ENCODE assay signal across 16 cellular contexts in the genomic region with DNA sequence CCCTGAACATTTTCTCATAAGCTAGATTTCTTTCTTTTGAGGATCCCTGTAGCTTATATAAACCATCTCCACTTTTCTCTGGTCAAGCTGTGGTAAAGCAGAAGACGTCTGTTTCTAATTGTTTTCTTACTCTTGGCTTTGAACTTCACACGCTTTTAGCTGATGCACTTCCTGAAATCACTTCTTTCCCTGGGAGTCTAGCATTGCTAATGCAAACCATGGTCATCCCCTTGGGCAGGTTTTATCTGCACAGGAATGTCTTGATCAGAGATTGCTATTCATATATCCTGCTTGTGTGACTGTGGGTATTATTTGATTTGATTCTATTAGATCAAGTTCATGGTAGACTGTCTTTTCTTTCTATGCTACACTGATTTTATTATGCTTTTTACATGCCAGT.
"Had no signal": no experiment of that assay in that cellular context is flagged by ENCODE, and none has a peak within 500 bp of the region (broad histone marks: within the 10 kb centered on the region; RNA-seq: fewer than 3 reads in every experiment).

No MANE protein-coding gene starts in this region.

- DNase-seq: activated CD4-positive, alpha-beta T cell treated with anti-CD3 and anti-CD28 coated beads, Interleukin-2, amount 10 ng/mL, durations not matched to agents 24 days and 14 days; activated CD8-positive, alpha-beta memory T cell treated with anti-CD3 and anti-CD28 coated beads, Interleukin-2, amount 50 U/mL, for 4 hours; activated CD8-positive, alpha-beta T cell treated with anti-CD3 and anti-CD28 coated beads, Interleukin-2, amount 10 ng/mL, durations not matched to agents 7 days and 5 days; activated gamma-delta T cell; activated naive CD8-positive, alpha-beta T cell treated with anti-CD3 and anti-CD28 coated beads for 36 hours; activated T-cell treated with anti-CD3 and anti-CD28 coated beads, Interleukin-2, amount 50 U/mL, for 72 hours; dermis blood vessel endothelial cell; effector memory CD8-positive, alpha-beta T cell; left ventricle myocardium superior; mucosa of descending colon; naive thymus-derived CD8-positive, alpha-beta T cell; retina; stimulated activated CD4-positive, alpha-beta T cell treated with anti-CD3 and anti-CD28 coated beads, Interleukin-2, amount 100 ng/mL, for 48 hours; tibial artery had no signal

- H3K4me1 ChIP-seq: tibial artery had no signal

- H3K4me3 ChIP-seq: hepatocyte, mucosa of descending colon, tibial artery had no signal

- H3K27me3 ChIP-seq: hepatocyte, tibial artery had no signal

- H3K9me3 ChIP-seq: mucosa of descending colon, tibial artery had no signal

- H2AFZ ChIP-seq: hepatocyte had no signal

- H3K36me3 ChIP-seq: tibial artery had no signal

- H3K4me2 ChIP-seq: hepatocyte had no signal

- ATAC-seq: activated CD8-positive, alpha-beta T cell treated with anti-CD3 and anti-CD28 coated beads, Interleukin-2, amount 10 ng/mL, durations not matched to agents 7 days and 5 days; activated T-cell treated with anti-CD3 and anti-CD28 coated beads, Interleukin-2, amount 50 U/mL, for 72 hours; effector memory CD8-positive, alpha-beta T cell; mucosa of descending colon; naive thymus-derived CD8-positive, alpha-beta T cell; stimulated activated memory B cell treated with anti-CD40 and anti-IgM and Interleukin-4, amounts not matched to agents 10 μg/mL and 1 μg/mL and 100 μg/mL, for 72 hours had no signal

- H3K27ac ChIP-seq: hepatocyte had no signal

- H3K79me2 ChIP-seq: hepatocyte had no signal
